ENCODE assay signal across 14 cellular contexts in the genomic region with DNA sequence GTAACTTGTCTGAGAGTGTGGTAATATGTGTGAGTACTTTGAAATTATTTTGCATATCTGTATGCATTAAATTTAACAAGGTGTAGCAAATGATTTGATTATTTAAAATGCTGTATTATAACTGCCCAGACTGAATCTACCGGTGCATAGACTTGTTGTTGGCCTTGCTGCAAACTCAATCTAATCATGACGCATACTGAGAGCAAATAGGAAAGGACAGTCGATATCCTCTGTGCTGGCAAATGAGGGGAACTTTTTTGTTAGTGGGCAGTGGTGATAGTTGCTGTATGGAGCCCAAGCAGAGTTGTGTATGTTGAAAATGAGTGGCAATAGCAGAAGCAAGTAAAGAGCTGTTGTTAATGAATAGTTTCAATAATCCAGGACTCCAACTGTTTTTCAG.
DNase-seq lines count a peak whose midpoint lies in the region; ATAC-seq and TF ChIP-seq lines count a peak whose summit lies in the region.
"Had no signal": no experiment of that assay in that cellular context is flagged by ENCODE, and none has a peak within 500 bp of the region (broad histone marks: within the 10 kb centered on the region; RNA-seq: fewer than 3 reads in every experiment).

No MANE protein-coding gene starts in this region.

- H3K27ac ChIP-seq in RWPE2 (ENCODE audit: poor library complexity, severe bottlenecking) (peak overlapping the region; percentile 65), right atrium auricular region (peak overlapping the region; percentile 36 to 85), rectal smooth muscle tissue (ENCODE audit: low read depth, low read length) (no peak overlapping the region)
- H3K27ac ChIP-seq: BLaER1 treated with 17β-estradiol and CSF1 and Interleukin-3, amounts not matched to agents 10 nM and 100 nM had no signal

- H3K36me3 Mint-ChIP-seq in Calu3 (ENCODE audit: insufficient read depth, unreplicated experiment) = peaks cover 41% of the 10 kb centered on the region

- ATAC-seq in RWPE2 (ENCODE audit: low read depth) (no peak), GM19324 (IDR thresholded peaks at IDR 0.05; ENCODE audit: low FRiP score, unreplicated experiment) (no peak)
- ATAC-seq: Panc1 had no signal

- CTCF ChIA-PET in Calu3 (lab: Charles Lee) = no interaction called here

- H3K9me3 Mint-ChIP-seq in Calu3 (ENCODE audit: low read depth, unreplicated experiment) = no peaks in the 10 kb centered on the region
- H3K9me3 Mint-ChIP-seq: activated B cell treated with CpG ODN at 0.5 μM for 24 hours had no signal

- no peaks in the 10 kb centered on the region for H3K36me3 ChIP-seq in RWPE2 (ENCODE audit: low read depth)
- H3K36me3 ChIP-seq in right atrium auricular region = no peaks in the 10 kb centered on the region
- H3K36me3 ChIP-seq in rectal smooth muscle tissue (ENCODE audit: control insufficient read depth, insufficient read depth, low read length) = no peaks in the 10 kb centered on the region
- H3K36me3 ChIP-seq: BLaER1 treated with 17β-estradiol and CSF1 and Interleukin-3, amounts not matched to agents 10 nM and 100 nM had no signal

- H3K4me3 ChIP-seq in RWPE2 (ENCODE audit: severe bottlenecking) (no peak overlapping the region), right atrium auricular region (no peak overlapping the region), rectal smooth muscle tissue (ENCODE audit: low read length) (peak overlapping the region; percentile 25)
- H3K4me3 ChIP-seq: BLaER1 treated with 17β-estradiol and CSF1 and Interleukin-3, amounts not matched to agents 10 nM and 100 nM had no signal

- intact Hi-C loops in Calu3 (cut with micrococcal nuclease; ENCODE audit: unreplicated experiment) = loop anchor here (5.0 to 10.0 kb wide), 2 partner anchors 34 to 71 kb away; no protein-coding TSS in a partner anchor

- H3K27me3 Mint-ChIP-seq in Calu3 (ENCODE audit: unreplicated experiment) = no peaks in the 10 kb centered on the region
- H3K27me3 Mint-ChIP-seq: activated B cell treated with CpG ODN at 0.5 μM for 24 hours; activated CD8-positive, alpha-beta memory T cell treated with anti-CD3 and anti-CD28 coated beads, Interleukin-2, amount 10 ng/mL, durations not matched to agents 7 days and 5 days; activated naive CD8-positive, alpha-beta T cell treated with anti-CD3 and anti-CD28 coated beads, Interleukin-2, amount 10 ng/mL, durations not matched to agents 7 days and 5 days had no signal

- DNase-seq in Calu3 (no peak), RWPE2 (ENCODE audit: low spot score) (no peak), right atrium auricular region (ENCODE audit: low spot score) (no peak), anterior cingulate cortex (lab: John Stamatoyannopoulos, UW) (no peak)
- no peak for DNase-seq in stimulated activated CD4-positive, alpha-beta T cell treated with anti-CD3 and anti-CD28 coated beads, Interleukin-4, amount 100 ng/mL, for 1 hour
- DNase-seq: activated B cell treated with CpG ODN at 0.5 μM for 24 hours; activated CD8-positive, alpha-beta memory T cell treated with anti-CD3 and anti-CD28 coated beads, Interleukin-2, amount 10 ng/mL, durations not matched to agents 7 days and 5 days; activated naive CD8-positive, alpha-beta T cell treated with anti-CD3 and anti-CD28 coated beads, Interleukin-2, amount 10 ng/mL, durations not matched to agents 7 days and 5 days; NCI-H187 treated with DMSO at 0.1 percent for 48 hours; occipital lobe had no signal

- peak overlapping the region; percentile 58 for H3K4me3 Mint-ChIP-seq in Calu3 (ENCODE audit: low read depth, unreplicated experiment)
- H3K4me3 Mint-ChIP-seq: activated CD8-positive, alpha-beta memory T cell treated with anti-CD3 and anti-CD28 coated beads, Interleukin-2, amount 10 ng/mL, durations not matched to agents 7 days and 5 days had no signal

- H3K27me3 ChIP-seq in RWPE2 (ENCODE audit: insufficient read depth, poor library complexity, severe bottlenecking) (no peaks in the 10 kb centered on the region), right atrium auricular region (no peaks in the 10 kb centered on the region), rectal smooth muscle tissue (ENCODE audit: control insufficient read depth, insufficient read depth, low read length) (no peaks in the 10 kb centered on the region)
- H3K27me3 ChIP-seq: BLaER1 treated with 17β-estradiol and CSF1 and Interleukin-3, amounts not matched to agents 10 nM and 100 nM had no signal

- H3K4me1 ChIP-seq in RWPE2 (ENCODE audit: insufficient read depth, poor library complexity, severe bottlenecking) (peaks cover 8% of the 10 kb centered on the region), right atrium auricular region (peaks cover 0 to 11% of the 10 kb centered on the region in 2 donors), rectal smooth muscle tissue (ENCODE audit: control insufficient read depth, insufficient read depth, low read length) (no peaks in the 10 kb centered on the region)

- BruUV-seq in Calu3 (replicated peaks; lab: Mats Ljungman, UMichigan) = no TSS peak

- H3K9me3 ChIP-seq in RWPE2 (ENCODE audit: severe bottlenecking) (no peaks in the 10 kb centered on the region), right atrium auricular region (no peaks in the 10 kb centered on the region)
- H3K9me3 ChIP-seq: BLaER1 treated with 17β-estradiol and CSF1 and Interleukin-3, amounts not matched to agents 10 nM and 100 nM had no signal

- H3K4me1 Mint-ChIP-seq in Calu3 (ENCODE audit: low read depth, unreplicated experiment) = peaks cover 8% of the 10 kb centered on the region

- H3K27ac Mint-ChIP-seq in Calu3 (ENCODE audit: unreplicated experiment) = no peak overlapping the region
- H3K27ac Mint-ChIP-seq: activated B cell treated with CpG ODN at 0.5 μM for 24 hours had no signal

- TF ChIP-seq CTCF in Calu3 (IDR thresholded peaks at IDR 0.05; ENCODE audit: unreplicated experiment) (no peak), RWPE2 (IDR thresholded peaks at IDR 0.05; ENCODE audit: poor library complexity, severe bottlenecking) (no peak), right atrium auricular region (IDR thresholded peaks at IDR 0.05) (no peak)

- H3K9ac ChIP-seq in rectal smooth muscle tissue (ENCODE audit: low read length) = no peak overlapping the region
- H3K9ac ChIP-seq: BLaER1 treated with 17β-estradiol and CSF1 and Interleukin-3, amounts not matched to agents 10 nM and 100 nM had no signal
